In genomic region chr7:104059103-104059502, GRCh38 we compare ENCODE assay signal across 27 cellular contexts.
"Had no signal": no experiment of that assay in that cellular context is flagged by ENCODE, and none has a peak within 500 bp of the region (broad histone marks: within the 10 kb centered on the region; RNA-seq: fewer than 3 reads in every experiment).

No MANE protein-coding gene starts in this region.

- H3K27ac Mint-ChIP-seq: natural killer cell, progenitor cell of endocrine pancreas had no signal

- H3K4me1 Mint-ChIP-seq: natural killer cell; stimulated activated naive CD8-positive, alpha-beta T cell treated with anti-CD3 and anti-CD28 coated beads, Interleukin-15, amount 100 ng/mL, for 72 hours had no signal

- H3K36me3 Mint-ChIP-seq: natural killer cell had no signal

- H3K4me3 ChIP-seq: coronary artery, esophagus squamous epithelium, heart right ventricle, lower lobe of right lung, smooth muscle cell, suprapubic skin, transverse colon, upper lobe of right lung, vagina had no signal

- H3K9ac ChIP-seq: parathyroid adenoma had no signal

- H3K36me3 ChIP-seq: esophagus squamous epithelium, heart right ventricle, lower lobe of right lung, neutrophil, suprapubic skin, transverse colon, upper lobe of right lung, vagina had no signal

- H3K9me3 ChIP-seq: esophagus squamous epithelium, lower lobe of right lung, neutrophil, suprapubic skin, transverse colon, upper lobe of right lung, vagina had no signal

- H3K79me2 ChIP-seq: parathyroid adenoma had no signal

- H3K4me3 Mint-ChIP-seq: natural killer cell; stimulated activated naive CD8-positive, alpha-beta T cell treated with anti-CD3 and anti-CD28 coated beads, Interleukin-15, amount 100 ng/mL, for 72 hours had no signal

- H3K4me2 ChIP-seq: smooth muscle cell had no signal

- H3K27ac ChIP-seq: coronary artery, esophagus squamous epithelium, heart right ventricle, lower lobe of right lung, neutrophil, parathyroid adenoma, suprapubic skin, transverse colon, upper lobe of right lung, vagina had no signal

- H3K27me3 ChIP-seq: esophagus squamous epithelium, heart right ventricle, neutrophil, transverse colon, upper lobe of right lung, vagina had no signal

- H3K4me1 ChIP-seq: esophagus squamous epithelium, heart right ventricle, lower lobe of right lung, parathyroid adenoma, suprapubic skin, transverse colon, upper lobe of right lung, vagina had no signal

- H2AFZ ChIP-seq: parathyroid adenoma had no signal

- ATAC-seq: heart right ventricle; left ventricle myocardium superior; lower lobe of right lung; natural killer cell; sciatic nerve; stimulated activated naive CD8-positive, alpha-beta T cell treated with anti-CD3 and anti-CD28 coated beads, Interleukin-15, amount 100 ng/mL, for 72 hours; upper lobe of right lung had no signal

- DNase-seq: dermis blood vessel endothelial cell; effector memory CD4-positive, alpha-beta T cell; erythroblast; esophagus squamous epithelium; foreskin melanocyte; glutamatergic neuron; heart right ventricle; hippocampal formation; left ventricle myocardium superior; lower lobe of right lung; natural killer cell; stimulated activated CD4-positive, alpha-beta T cell treated with anti-CD3 and anti-CD28 coated beads, Interleukin-12 subunit alpha, Interleukin-12 subunit beta, amount 100 ng/mL, for 4 hours; stimulated activated CD4-positive, alpha-beta T cell treated with anti-CD3 and anti-CD28 coated beads, Interleukin-1b, Interleukin-23, amount 100 ng/mL, for 48 hours; stimulated activated CD4-positive, alpha-beta T cell treated with anti-CD3 and anti-CD28 coated beads, Interleukin-4, amount 100 ng/mL, for 1 hour; stimulated activated CD8-positive, alpha-beta memory T cell treated with anti-CD3 and anti-CD28 coated beads, Interleukin-4, amount 100 ng/mL, for 48 hours; stimulated activated naive CD4-positive, alpha-beta T cell; stimulated activated naive CD8-positive, alpha-beta T cell treated with anti-CD3 and anti-CD28 coated beads, Interleukin-15, amount 100 ng/mL, for 72 hours; transverse colon; upper lobe of right lung had no signal
